ENCODE assay signal across 20 cellular contexts in the genomic region with DNA sequence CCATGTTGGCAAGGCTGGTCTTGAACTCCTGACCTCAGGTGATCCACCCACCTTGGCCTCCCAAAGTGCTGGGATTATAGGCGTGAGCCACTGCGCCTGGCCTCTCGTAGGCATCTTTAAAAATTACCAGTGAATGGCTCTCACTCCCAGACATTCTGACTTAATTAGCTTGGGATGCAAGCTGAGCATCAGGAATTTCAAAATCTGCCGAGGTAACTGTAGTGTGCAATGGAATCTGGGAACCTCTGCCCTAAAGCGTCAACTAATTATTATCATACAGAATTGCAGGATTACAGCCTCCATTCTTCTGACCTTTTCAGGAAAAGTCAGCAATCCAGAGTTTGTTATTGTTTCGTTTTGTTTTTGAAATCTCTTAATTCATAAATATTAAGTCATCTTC.
A peak's percentile ranks its signal among the peaks of the same experiment; 100 is the strongest.
DNase-seq lines count a peak whose midpoint lies in the region; TF ChIP-seq lines count a peak whose summit lies in the region.
"Had no signal": no experiment of that assay in that cellular context is flagged by ENCODE, and none has a peak within 500 bp of the region (broad histone marks: within the 10 kb centered on the region; RNA-seq: fewer than 3 reads in every experiment).

No MANE protein-coding gene starts in this region.

- DNase-seq in HS-5 (ENCODE audit: low read depth) = peak; percentile 14
- DNase-seq in epithelial cell of proximal tubule (ENCODE audit: low read depth) = peak; percentile 25
- peak; percentile 73 for DNase-seq in kidney tubule cell (ENCODE audit: low spot score)
- DNase-seq in retinal pigment epithelial cell (ENCODE audit: low read depth) = peak; percentile 38
- no peak for DNase-seq in RKO (ENCODE audit: low spot score)
- DNase-seq in NCI-H345 (lab: John Stamatoyannopoulos, UW) = no peak
- no peak for DNase-seq in stimulated activated CD4-positive, alpha-beta T cell treated with anti-CD3 and anti-CD28 coated beads, Interleukin-12 subunit alpha, Interleukin-12 subunit beta, amount 100 ng/mL, for 4 hours
- no peak for DNase-seq in DMS53 treated with DMSO at 0.1 percent for 48 hours (lab: John Stamatoyannopoulos, UW; ENCODE audit: unreplicated experiment)
- DNase-seq: AML-193, DMS 273 treated with DMSO at 0.1 percent for 48 hours, GDM1, HCEC 1CT, IMR-90, NCI-H1048, NCI-H1436, NCI-H2029, NCI-H2171, NCI-H446 treated with DMSO at 0.1 percent for 48 hours, SHP77 had no signal

- TF ChIP-seq CTCF in epithelial cell of proximal tubule (conservative IDR thresholded peaks at IDR 0.05; ENCODE audit: low read depth, low read length) = no peak
- no peak for TF ChIP-seq CTCF in retinal pigment epithelial cell (conservative IDR thresholded peaks at IDR 0.05; ENCODE audit: low read depth, low read length)

- H3K4me3 ChIP-seq in epithelial cell of proximal tubule (ENCODE audit: low read depth, low read length) (no peak overlapping the region), retinal pigment epithelial cell (ENCODE audit: low read length) (no peak overlapping the region)
- H3K4me3 ChIP-seq: SK-N-MC had no signal

Comparison
In these comparisons a context has a peak if more than half of its experiments do, and no peak if none do; other contexts are left out.
1. DNase-seq: peak in HS-5 (single experiment), epithelial cell of proximal tubule (single experiment), kidney tubule cell (single experiment) and retinal pigment epithelial cell (single experiment); none in RKO (single experiment), NCI-H345 (single experiment), stimulated activated CD4-positive, alpha-beta T cell treated with anti-CD3 and anti-CD28 coated beads, Interleukin-12 subunit alpha, Interleukin-12 subunit beta, amount 100 ng/mL, for 4 hours (single experiment) and DMS53 treated with DMSO at 0.1 percent for 48 hours (single experiment).